In the genomic region with DNA sequence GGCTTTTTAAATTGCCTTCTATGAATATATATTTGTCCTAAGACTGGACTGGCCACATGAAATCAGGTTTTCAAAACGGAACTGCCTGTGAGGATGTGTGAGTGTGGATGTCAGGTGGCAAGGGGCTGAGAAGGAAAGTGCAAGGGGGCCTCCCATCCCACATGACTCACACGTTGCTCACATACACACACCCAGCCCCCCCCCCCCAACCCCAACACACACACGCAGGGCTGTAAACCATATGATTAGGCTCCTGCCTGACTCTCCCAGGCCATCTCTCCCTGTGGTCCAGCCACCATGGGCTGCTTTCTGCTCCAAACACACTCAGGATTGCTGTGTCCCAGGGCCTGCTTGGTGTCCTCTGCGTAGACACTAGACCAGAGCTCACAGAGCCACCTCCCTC, we compare ENCODE assay signal across 8 cellular contexts.
DNase-seq lines count a peak whose midpoint lies in the region; ATAC-seq lines count a peak whose summit lies in the region.

No MANE protein-coding gene starts in this region.

- peak; percentile 88 for DNase-seq in ELR (ENCODE audit: low read depth)
- peak; percentile 45 for DNase-seq in HS-27A (ENCODE audit: low read depth)
- DNase-seq in activated CD4-positive, alpha-beta T cell treated with anti-CD3 and anti-CD28 coated beads for 48 hours, result peak; percentile 69
- peak; percentile 49 for DNase-seq in fibroblast of the conjunctiva (ENCODE audit: low read depth)
- peak in 3 of 4 experiments; percentile 7 to 39 (median 10) for DNase-seq in stimulated activated CD4-positive, alpha-beta T cell treated with anti-CD3 and anti-CD28 coated beads, Interleukin-1b, Interleukin-23, amount 100 ng/mL, for 24 hours (ENCODE audit: low read depth in 4 of 4, low spot score in 1 of 4)
- DNase-seq in NCI-H748 treated with DMSO at 0.1 percent for 48 hours (lab: John Stamatoyannopoulos, UW), result no peak
- no peak for DNase-seq in NCI-H1417 treated with DMSO at 0.1 percent for 48 hours (lab: John Stamatoyannopoulos, UW)

- ATAC-seq in HG02571 (IDR thresholded peaks at IDR 0.05; ENCODE audit: unreplicated experiment), result no peak

Comparison
In these comparisons a context has a peak if more than half of its experiments do, and no peak if none do; other contexts are left out.
1. DNase-seq: peak in ELR (single experiment), HS-27A (single experiment), activated CD4-positive, alpha-beta T cell treated with anti-CD3 and anti-CD28 coated beads for 48 hours (single experiment), fibroblast of the conjunctiva (single experiment) and stimulated activated CD4-positive, alpha-beta T cell treated with anti-CD3 and anti-CD28 coated beads, Interleukin-1b, Interleukin-23, amount 100 ng/mL, for 24 hours (3 of 4); none in NCI-H748 treated with DMSO at 0.1 percent for 48 hours (single experiment) and NCI-H1417 treated with DMSO at 0.1 percent for 48 hours (single experiment).